ENCODE assay signal across 11 cellular contexts in the genomic region with DNA sequence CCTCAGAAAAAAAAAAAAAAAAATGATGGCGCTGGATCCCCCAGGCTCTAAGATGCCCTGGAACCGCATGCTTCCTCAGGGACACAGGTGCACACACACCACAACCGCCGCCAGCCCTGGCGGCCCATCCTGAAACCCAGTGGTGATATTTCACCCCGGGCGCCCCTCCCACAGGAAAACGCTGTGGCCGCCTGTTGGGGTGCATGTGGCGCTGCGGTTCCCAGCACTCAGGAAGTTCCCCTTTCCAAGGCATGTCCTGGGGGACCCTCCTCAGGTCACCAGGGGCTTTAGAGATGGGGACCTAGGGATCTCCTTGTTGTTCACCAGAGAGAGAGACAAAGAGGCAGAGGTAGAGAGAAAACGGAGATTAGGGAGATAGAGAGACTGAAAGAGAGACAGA. TPM values are rescaled to one million over a fixed set of nuclear protein-coding genes. Genes with fewer than 3 reads are reported as not detected.
DNase-seq lines count a peak whose midpoint lies in the region; ATAC-seq and TF ChIP-seq lines count a peak whose summit lies in the region.
"Had no signal": no experiment of that assay in that cellular context is flagged by ENCODE, and none has a peak within 500 bp of the region (broad histone marks: within the 10 kb centered on the region; RNA-seq: fewer than 3 reads in every experiment).

No MANE protein-coding gene starts in this region.

- no peak overlapping the region for H2BK120ac ChIP-seq in trophoblast cell (ENCODE audit: insufficient read depth, low read length, poor library complexity)

- peak overlapping the region; percentile 42; the same call in 1 of the 2 replicates for H3K4me3 ChIP-seq in GM08714 (ENCODE audit: low read length)
- peak overlapping the region; percentile 69 for H3K4me3 ChIP-seq in NB4 (ENCODE audit: low read depth, low read length)
- H3K4me3 ChIP-seq in esophagus muscularis mucosa, result peak overlapping the region; percentile 25 to 44 (median 28)
- H3K4me3 ChIP-seq in trophoblast cell (ENCODE audit: low read depth, low read length), result no peak overlapping the region

- no peak overlapping the region for H4K12ac ChIP-seq in trophoblast cell (ENCODE audit: low read depth, low read length)

- no peak overlapping the region for H2AFZ ChIP-seq in trophoblast cell (ENCODE audit: insufficient read depth, low read length, poor library complexity)

- intact Hi-C loops in esophagus muscularis mucosa (cut with DNase I), result no loop called here

- no peak overlapping the region for H2BK5ac ChIP-seq in trophoblast cell (ENCODE audit: low read depth, low read length, poor library complexity)

- WGBS in esophagus muscularis mucosa, result 2% methylated on average over 12 of the region's 12 CpGs
- no CpG with 5 or more reads among the region's 12 CpGs for WGBS in trophoblast cell (ENCODE audit: extremely low coverage, insufficient coverage, insufficient read length)

- H3K27me3 ChIP-seq in esophagus muscularis mucosa (peaks cover 0 to 76% (median 0%) of the 10 kb centered on the region in 4 donors), trophoblast cell (ENCODE audit: insufficient read depth, low read length) (no peaks in the 10 kb centered on the region)

- H3K36me3 ChIP-seq in esophagus muscularis mucosa (no peaks in the 10 kb centered on the region), trophoblast cell (ENCODE audit: control insufficient read depth in 1 of 2, insufficient read depth in 2 of 2, low read length in 2 of 2) (no peaks in the 10 kb centered on the region)

- H3K23ac ChIP-seq in trophoblast cell (ENCODE audit: low read length), result no peak overlapping the region

- TF ChIP-seq EP300 in esophagus muscularis mucosa (IDR thresholded peaks at IDR 0.05), result no peak

- H2AK5ac ChIP-seq in trophoblast cell (ENCODE audit: low read length), result no peak overlapping the region

- H3K4me2 ChIP-seq in trophoblast cell (ENCODE audit: low read length), result peak overlapping the region; percentile 78

- H3K79me1 ChIP-seq in trophoblast cell (ENCODE audit: low read length), result no peaks in the 10 kb centered on the region

- no peak overlapping the region for H3K9ac ChIP-seq in trophoblast cell (ENCODE audit: low read length)

- TF ChIP-seq POLR2A in NB4 (IDR thresholded peaks at IDR 0.05; ENCODE audit: extremely low read depth, insufficient read length), result no peak
- TF ChIP-seq POLR2A in esophagus muscularis mucosa (IDR thresholded peaks at IDR 0.05; ENCODE audit: low read depth), result no peak

- DNase-seq in NB4 (ENCODE audit: low read depth) (peak; percentile 93), esophagus muscularis mucosa (ENCODE audit: extremely low spot score) (no peak), trophoblast cell (peak in 1 of 2 donors; percentile 18), superior temporal gyrus (ENCODE audit: extremely low spot score) (no peak), NCI-H526 treated with DMSO at 0.1 percent for 48 hours (lab: John Stamatoyannopoulos, UW) (no peak)
- DNase-seq: NCI-H187 treated with DMSO at 0.1 percent for 48 hours had no signal

- no peaks in the 10 kb centered on the region for H3K9me3 ChIP-seq in esophagus muscularis mucosa
- H3K9me3 ChIP-seq in trophoblast cell (ENCODE audit: insufficient read depth, low read depth, low read length), result peaks cover 2% of the 10 kb centered on the region

- H3K27ac ChIP-seq in esophagus muscularis mucosa (replicated peaks in 1 of 4) (no peak overlapping the region), trophoblast cell (ENCODE audit: low read depth, low read length) (no peak overlapping the region)

- no peaks in the 10 kb centered on the region for H3K79me2 ChIP-seq in trophoblast cell (ENCODE audit: control insufficient read depth, insufficient read depth, low read length, poor library complexity)

- no peak overlapping the region for H3K4ac ChIP-seq in trophoblast cell (ENCODE audit: low read depth, low read length)

- no peak overlapping the region for H4K8ac ChIP-seq in trophoblast cell (ENCODE audit: low read depth, low read length)

- no peak overlapping the region for H2BK12ac ChIP-seq in trophoblast cell (ENCODE audit: low read length)

- no peak for TF ChIP-seq CTCF in NB4 (IDR thresholded peaks at IDR 0.05; ENCODE audit: low read depth, low read length)
- TF ChIP-seq CTCF in esophagus muscularis mucosa (IDR thresholded peaks at IDR 0.05), result no peak

- H3K14ac ChIP-seq in trophoblast cell (ENCODE audit: low read length), result no peak overlapping the region

- H3K4me1 ChIP-seq in esophagus muscularis mucosa, result peaks cover 0 to 10% (median 6%) of the 10 kb centered on the region in 4 donors
- H3K4me1 ChIP-seq in trophoblast cell (ENCODE audit: control insufficient read depth in 1 of 2, insufficient read depth in 2 of 2, low read length in 2 of 2), result peaks cover 6 to 10% of the 10 kb centered on the region in 2 experiments

- H3K18ac ChIP-seq in trophoblast cell (ENCODE audit: low read length), result no peak overlapping the region

- no peak for ATAC-seq in GM21423 (IDR thresholded peaks at IDR 0.05; ENCODE audit: unreplicated experiment)
- ATAC-seq in GM21528 (IDR thresholded peaks at IDR 0.05; ENCODE audit: low FRiP score, unreplicated experiment), result no peak

- no peak overlapping the region for H4K91ac ChIP-seq in trophoblast cell (ENCODE audit: low read depth, low read length)

RNA-seq across cellular contexts. Expression of gene ADGRE2, which starts 2.5 kb away (rescaled TPM):
- total RNA-seq in esophagus muscularis mucosa, result 1 to 10 TPM in 3 of 4 donors, under 1 TPM in 1; 0.65 to 6.0 (median 3.0) TPM
- polyA plus RNA-seq in trophoblast cell (2013), result 3.1 and 3.5 TPM in 2 replicates

RNA-seq across cellular contexts. Expression of gene OR7A5, which starts 59.1 kb away (rescaled TPM):
- under 1 TPM in 1 of 4 donors, not detected in 3; 0.52 TPM for total RNA-seq in esophagus muscularis mucosa
- polyA plus RNA-seq in trophoblast cell (2013), result 0.03 and 0.16 TPM in 2 replicates
- total RNA-seq: aorta, subcutaneous adipose tissue had no signal
- polyA plus RNA-seq: aorta had no signal

RNA-seq across cellular contexts. Expression of gene OR7C1, which starts 59.1 kb away (rescaled TPM):
- total RNA-seq in esophagus muscularis mucosa, result under 1 TPM in 2 of 4 donors, not detected in 2; 0.06 TPM
- 0.07 and 0.16 TPM in 2 replicates for polyA plus RNA-seq in trophoblast cell (2013)
- total RNA-seq: aorta, subcutaneous adipose tissue had no signal
